30 cellular contexts compared by ENCODE assay signal in genomic region chr1:53735261-53735660, GRCh38. TPM values are rescaled to one million over a fixed set of nuclear protein-coding genes. Genes with fewer than 3 reads are reported as not detected.
DNase-seq lines count a peak whose midpoint lies in the region; ATAC-seq and TF ChIP-seq lines count a peak whose summit lies in the region.
"Had no signal": no experiment of that assay in that cellular context is flagged by ENCODE, and none has a peak within 500 bp of the region (broad histone marks: within the 10 kb centered on the region; RNA-seq: fewer than 3 reads in every experiment).

No MANE protein-coding gene starts in this region.

- POLR2A ChIA-PET in AG04450 (lab: Yijun Ruan, JAX) = no interaction called here

- H3K4me3 Mint-ChIP-seq in Calu3 (ENCODE audit: low read depth, unreplicated experiment) = no peak overlapping the region
- H3K4me3 Mint-ChIP-seq: activated CD4-positive, alpha-beta T cell treated with anti-CD3 and anti-CD28 coated beads, Interleukin-2, amount 10 ng/mL, durations not matched to agents 24 days and 14 days; dendritic cell treated with granulocyte-macrophage colony-stimulating factor and Interleukin-4, amounts not matched to agents 40 ng/mL and 50 ng/mL, for 4 days; IgD-negative memory B cell; neural progenitor cell; T-helper 1 cell treated with Interleukin-12 subunit alpha and Interleukin-12 subunit beta and Interleukin-4 antibody, amounts not matched to agents 30 μg/mL and 1 μg/mL, for 36 hours had no signal

- no peak for DNase-seq in AG04450 (ENCODE audit: low read depth, low spot score)
- peak; percentile 85 for DNase-seq in MM.1S
- DNase-seq in choroid plexus epithelial cell (ENCODE audit: low read depth) = peak; percentile 33
- DNase-seq in prostate gland (ENCODE audit: low spot score) = no peak
- DNase-seq in Calu3 = no peak
- DNase-seq in Right ventricle myocardium inferior (ENCODE audit: missing footprints) = no peak
- no peak for DNase-seq in HT-29 (ENCODE audit: low spot score)
- DNase-seq: activated CD4-positive, alpha-beta T cell treated with anti-CD3 and anti-CD28 coated beads, Interleukin-2, amount 10 ng/mL, durations not matched to agents 24 days and 14 days; activated naive CD4-positive, alpha-beta T cell; activated T-cell treated with anti-CD3 and anti-CD28 coated beads, Interleukin-2, amount 50 U/mL, for 48 hours; adrenal gland; C1 segment of cervical spinal cord; esophagus squamous epithelium; kidney; lower lobe of right lung; NCI-H82; psoas muscle; SIG-M5; stimulated activated CD4-positive, alpha-beta T cell treated with anti-CD3 and anti-CD28 coated beads, Interleukin-2, amount 100 ng/mL, for 24 hours; substantia nigra; uterus had no signal

- H3K4me3 ChIP-seq in AG04450 (ENCODE audit: low read depth, low read length) = no peak overlapping the region
- peak overlapping the region; percentile 35 for H3K4me3 ChIP-seq in MM.1S (ENCODE audit: low read length)
- H3K4me3 ChIP-seq in choroid plexus epithelial cell (ENCODE audit: low read depth, low read length) = no peak overlapping the region
- H3K4me3 ChIP-seq in prostate gland = no peak overlapping the region
- H3K4me3 ChIP-seq: A549, adrenal gland, cardiac muscle cell, esophagus squamous epithelium, lower lobe of right lung, neural progenitor cell, psoas muscle, uterus had no signal

- peak overlapping the region; percentile 86 for H3K4me2 ChIP-seq in MM.1S (ENCODE audit: low read depth, low read length)
- H3K4me2 ChIP-seq: A549, neural progenitor cell had no signal

- H3K36me3 Mint-ChIP-seq in Calu3 (ENCODE audit: insufficient read depth, unreplicated experiment) = peaks cover 4% of the 10 kb centered on the region
- H3K36me3 Mint-ChIP-seq: IgD-negative memory B cell, neural progenitor cell had no signal

- H3F3A ChIP-seq in MM.1S (ENCODE audit: insufficient read depth, low read length) = peaks cover 26% of the 10 kb centered on the region

- H4K20me1 ChIP-seq in MM.1S (ENCODE audit: insufficient read depth, low read length) = no peaks in the 10 kb centered on the region

- intact Hi-C loops in prostate gland (cut with DNase I) = no loop called here
- intact Hi-C loops in Calu3 (cut with micrococcal nuclease; ENCODE audit: unreplicated experiment) = no loop called here
- intact Hi-C loops in Right ventricle myocardium inferior (cut with DNase I) = no loop called here

- H3K9me3 Mint-ChIP-seq in Calu3 (ENCODE audit: low read depth, unreplicated experiment) = no peaks in the 10 kb centered on the region
- H3K9me3 Mint-ChIP-seq: activated CD4-positive, alpha-beta T cell treated with anti-CD3 and anti-CD28 coated beads, Interleukin-2, amount 10 ng/mL, durations not matched to agents 24 days and 14 days; dendritic cell treated with granulocyte-macrophage colony-stimulating factor and Interleukin-4, amounts not matched to agents 40 ng/mL and 50 ng/mL, for 4 days; IgD-negative memory B cell; neural progenitor cell; T-helper 1 cell treated with Interleukin-12 subunit alpha and Interleukin-12 subunit beta and Interleukin-4 antibody, amounts not matched to agents 30 μg/mL and 1 μg/mL, for 36 hours had no signal

- peaks cover 75% of the 10 kb centered on the region for H3K27me3 Mint-ChIP-seq in Calu3 (ENCODE audit: unreplicated experiment)

- H3K27me3 ChIP-seq in AG04450 (ENCODE audit: control insufficient read depth, insufficient read depth, low read length) (no peaks in the 10 kb centered on the region), MM.1S (replicated peaks; ENCODE audit: insufficient read depth, low read length) (no peaks in the 10 kb centered on the region), prostate gland (replicated peaks; ENCODE audit: insufficient read depth) (peaks cover 8% of the 10 kb centered on the region)

- H3K27ac ChIP-seq in AG04450 (ENCODE audit: low read depth, low read length) (peak overlapping the region; percentile 95), MM.1S (ENCODE audit: low read length) (peak overlapping the region; percentile 95), prostate gland (peak overlapping the region; percentile 30 to 50)
- H3K27ac ChIP-seq: A549, adrenal gland, cardiac muscle cell, lower lobe of right lung, neural progenitor cell, psoas muscle, uterus, VCaP had no signal

- H3K36me3 ChIP-seq in MM.1S (replicated peaks; ENCODE audit: insufficient read depth, low read length) (no peaks in the 10 kb centered on the region), prostate gland (no peaks in the 10 kb centered on the region)
- H3K36me3 ChIP-seq: adrenal gland, cardiac muscle cell, esophagus squamous epithelium, lower lobe of right lung, neural progenitor cell, uterus had no signal

- TF ChIP-seq CTCF in AG04450 (IDR thresholded peaks at IDR 0.05; ENCODE audit: low read depth, low read length) = no peak
- no peak for TF ChIP-seq CTCF in MM.1S (IDR thresholded peaks at IDR 0.05; ENCODE audit: low read length)
- TF ChIP-seq CTCF in choroid plexus epithelial cell (conservative IDR thresholded peaks at IDR 0.05; ENCODE audit: low read depth, low read length) = no peak
- TF ChIP-seq CTCF in prostate gland (IDR thresholded peaks at IDR 0.05) = no peak
- no peak for TF ChIP-seq CTCF in Calu3 (IDR thresholded peaks at IDR 0.05; ENCODE audit: unreplicated experiment)

- no peak overlapping the region for H3K27ac Mint-ChIP-seq in Calu3 (ENCODE audit: unreplicated experiment)
- H3K27ac Mint-ChIP-seq: activated CD4-positive, alpha-beta T cell treated with anti-CD3 and anti-CD28 coated beads, Interleukin-2, amount 10 ng/mL, durations not matched to agents 24 days and 14 days; dendritic cell treated with granulocyte-macrophage colony-stimulating factor and Interleukin-4, amounts not matched to agents 40 ng/mL and 50 ng/mL, for 4 days; IgD-negative memory B cell; neural progenitor cell; T-helper 1 cell treated with Interleukin-12 subunit alpha and Interleukin-12 subunit beta and Interleukin-4 antibody, amounts not matched to agents 30 μg/mL and 1 μg/mL, for 36 hours had no signal

- H3K9ac ChIP-seq in MM.1S (ENCODE audit: low read length) = peak overlapping the region; percentile 66
- H3K9ac ChIP-seq: neural progenitor cell had no signal

- H3K4me1 Mint-ChIP-seq in Calu3 (ENCODE audit: low read depth, unreplicated experiment) = no peaks in the 10 kb centered on the region

- ATAC-seq in Right ventricle myocardium inferior (no peak), GM19023 (IDR thresholded peaks at IDR 0.05; ENCODE audit: unreplicated experiment) (no peak)
- ATAC-seq: A549, lower lobe of right lung, psoas muscle had no signal

- no peak for TF ChIP-seq POLR2A in prostate gland (IDR thresholded peaks at IDR 0.05)

- H3K9me3 ChIP-seq in AG04450 (ENCODE audit: control insufficient read depth, insufficient read depth, low read length) (no peaks in the 10 kb centered on the region; the same call in 1 of the 2 replicates), MM.1S (replicated peaks; ENCODE audit: insufficient read depth, low read length) (no peaks in the 10 kb centered on the region), prostate gland (no peaks in the 10 kb centered on the region)
- H3K9me3 ChIP-seq: A549, adrenal gland, esophagus squamous epithelium, lower lobe of right lung, psoas muscle, uterus had no signal

- CTCF ChIA-PET in AG04450 (lab: Charles Lee) (interaction anchor here (1.4 to 3.2 kb wide), 3 partner anchors 19 to 250 kb away, joined by 4 to 11 read pairs (median 6); no protein-coding TSS in a partner anchor), Calu3 (lab: Charles Lee) (no interaction called here)

- H2AFZ ChIP-seq in MM.1S (ENCODE audit: low read length) = peak overlapping the region; percentile 55
- H2AFZ ChIP-seq: neural progenitor cell had no signal

- peaks cover 29% of the 10 kb centered on the region for H3K4me1 ChIP-seq in MM.1S (ENCODE audit: low read length)
- peaks cover 3% of the 10 kb centered on the region for H3K4me1 ChIP-seq in prostate gland (replicated peaks)

- BruUV-seq in Calu3 (replicated peaks; lab: Mats Ljungman, UMichigan) = no TSS peak

- peaks cover 11% of the 10 kb centered on the region for H3K79me2 ChIP-seq in MM.1S (ENCODE audit: low read length)

- 82% methylated on average over 5 of the region's 5 CpGs for whole genome bisulfite sequencing in prostate gland

- no peaks in the 10 kb centered on the region for H3K9me2 ChIP-seq in MM.1S (replicated peaks; ENCODE audit: insufficient read depth, low read length)

RNA-seq across cellular contexts. Expression of gene GLIS1, which starts 3.7 kb away (rescaled TPM):
- polyA plus RNA-seq in AG04450 (2011; rRNA removed) = 0.77 and 1.3 TPM in 2 replicates
- polyA minus RNA-seq in AG04450 (2011; rRNA and poly(A)+ RNA removed) = 0.87 and 1.1 TPM in 2 replicates
- total RNA-seq in prostate gland (1 to 10 TPM; 1.1 to 8.1 TPM), Calu3 (2022) (not detected in 2 replicates), Right ventricle myocardium inferior (not detected)
- not detected in 2 replicates for total RNA-seq in HT-29 (2014; rRNA removed; shearing (Covaris generic))
- total RNA-seq: activated CD4-positive, alpha-beta T cell treated with anti-CD3 and anti-CD28 coated beads, Interleukin-2, amount 10 ng/mL, durations not matched to agents 24 days and 14 days; lower lobe of right lung; skeletal muscle tissue had no signal
- polyA plus RNA-seq: IgD-negative memory B cell had no signal

Comparison
In these comparisons a context has a peak if more than half of its experiments do, and no peak if none do; other contexts are left out.
1. DNase-seq: peak in MM.1S (single experiment) and choroid plexus epithelial cell (single experiment); none in AG04450 (single experiment), prostate gland (single experiment), Calu3 (single experiment), Right ventricle myocardium inferior (single experiment) and HT-29 (single experiment).
2. H3K27ac ChIP-seq: peak in every context shown above with its lines; median percentile 95 in AG04450; 95 in MM.1S; 40 in prostate gland.